8 cellular contexts compared by ENCODE assay signal in genomic region chr2:121080013-121080772, GRCh38.
A peak's percentile ranks its signal among the peaks of the same experiment; 100 is the strongest.
DNase-seq lines count a peak whose midpoint lies in the region; ATAC-seq and TF ChIP-seq lines count a peak whose summit lies in the region.

No MANE protein-coding gene starts in this region.

- POLR2A ChIA-PET in GM10248 (lab: Yijun Ruan, JAX) = no interaction called here
- POLR2A ChIA-PET in activated CD4-positive, alpha-beta T cell treated with anti-CD3 and anti-CD28 coated beads, Interleukin-2, amount 10 ng/mL, durations not matched to agents 7 days and 5 days (lab: Charles Lee) = no interaction called here

- H3K4me3 Mint-ChIP-seq in activated CD4-positive, alpha-beta T cell treated with anti-CD3 and anti-CD28 coated beads, Interleukin-2, amount 10 ng/mL, durations not matched to agents 7 days and 5 days = no peak overlapping the region

- H3K27ac Mint-ChIP-seq in activated CD4-positive, alpha-beta T cell treated with anti-CD3 and anti-CD28 coated beads, Interleukin-2, amount 10 ng/mL, durations not matched to agents 7 days and 5 days = no peak overlapping the region

- H3K4me1 Mint-ChIP-seq in activated CD4-positive, alpha-beta T cell treated with anti-CD3 and anti-CD28 coated beads, Interleukin-2, amount 10 ng/mL, durations not matched to agents 7 days and 5 days = no peaks in the 10 kb centered on the region

- H3K9me3 Mint-ChIP-seq in activated CD4-positive, alpha-beta T cell treated with anti-CD3 and anti-CD28 coated beads, Interleukin-2, amount 10 ng/mL, durations not matched to agents 7 days and 5 days = no peaks in the 10 kb centered on the region

- TF ChIP-seq CTCF in 22Rv1 (IDR thresholded peaks at IDR 0.05) (peak; percentile 61), GM10248 (IDR thresholded peaks at IDR 0.05; ENCODE audit: control extremely low read depth, extremely low read depth, low read depth, missing control alignments) (peak; percentile 94), mucosa of descending colon (IDR thresholded peaks at IDR 0.05) (peak; percentile 48), thoracic aorta (IDR thresholded peaks at IDR 0.05) (peak; percentile 95)

- CTCF ChIA-PET in GM10248 (lab: Yijun Ruan, JAX) = interaction anchor here (0.8 to 13.5 kb wide), 29 partner anchors 9 to 746 kb away, joined by 3 to 174 read pairs (median 5); no protein-coding TSS in a partner anchor
- CTCF ChIA-PET in activated CD4-positive, alpha-beta T cell treated with anti-CD3 and anti-CD28 coated beads, Interleukin-2, amount 10 ng/mL, durations not matched to agents 7 days and 5 days (lab: Charles Lee) = interaction anchor here (0.6 to 2.4 kb wide), 7 partner anchors 8 to 360 kb away, joined by 3 to 7 read pairs (median 4); no protein-coding TSS in a partner anchor

- DNase-seq in GM10248 (ENCODE audit: extremely low spot score) (peak; percentile 61), NCI-H1694 (lab: John Stamatoyannopoulos, UW) (peak; percentile 66), mucosa of descending colon (peak in 1 of 3 donors; percentile 76), thoracic aorta (ENCODE audit: low spot score) (no peak)
- peak; percentile 55 for DNase-seq in activated CD4-positive, alpha-beta T cell treated with anti-CD3 and anti-CD28 coated beads, Interleukin-2, amount 10 ng/mL, durations not matched to agents 7 days and 5 days
- DNase-seq in effector CD8-positive, alpha-beta T cell (lab: John Stamatoyannopoulos, UW) = peak; percentile 5

- H3K4me1 ChIP-seq in mucosa of descending colon (ENCODE audit: low read depth) = no peaks in the 10 kb centered on the region
- H3K4me1 ChIP-seq in thoracic aorta (ENCODE audit: control insufficient read depth in 1 of 2, low read depth in 2 of 2) = peaks cover 2 to 3% of the 10 kb centered on the region in 2 donors

- H3K9me3 ChIP-seq in mucosa of descending colon (no peaks in the 10 kb centered on the region), thoracic aorta (no peaks in the 10 kb centered on the region)

- H3K36me3 ChIP-seq in mucosa of descending colon (ENCODE audit: low read depth) = no peaks in the 10 kb centered on the region
- H3K36me3 ChIP-seq in thoracic aorta = no peaks in the 10 kb centered on the region

- no peaks in the 10 kb centered on the region for H3K36me3 Mint-ChIP-seq in activated CD4-positive, alpha-beta T cell treated with anti-CD3 and anti-CD28 coated beads, Interleukin-2, amount 10 ng/mL, durations not matched to agents 7 days and 5 days (ENCODE audit: low read depth)

- ATAC-seq in mucosa of descending colon (peak; percentile 56), thoracic aorta (ENCODE audit: insufficient number of reproducible peaks, low FRiP score, low read depth) (no peak), GM21825 (IDR thresholded peaks at IDR 0.05; ENCODE audit: unreplicated experiment) (no peak)

- H3K27ac ChIP-seq in 22Rv1 (no peak overlapping the region), thoracic aorta (no peak overlapping the region)

- H3K4me3 ChIP-seq in mucosa of descending colon (no peak overlapping the region), thoracic aorta (no peak overlapping the region)

- H3K27me3 ChIP-seq in thoracic aorta (replicated peaks; ENCODE audit: insufficient read depth) = peaks cover 7% of the 10 kb centered on the region

- peaks cover 17% of the 10 kb centered on the region for H3K27me3 Mint-ChIP-seq in activated CD4-positive, alpha-beta T cell treated with anti-CD3 and anti-CD28 coated beads, Interleukin-2, amount 10 ng/mL, durations not matched to agents 7 days and 5 days

- intact Hi-C loops in mucosa of descending colon (cut with DNase I, micrococcal nuclease) = no loop called here
